9 cellular contexts compared by ENCODE assay signal in the genomic region with DNA sequence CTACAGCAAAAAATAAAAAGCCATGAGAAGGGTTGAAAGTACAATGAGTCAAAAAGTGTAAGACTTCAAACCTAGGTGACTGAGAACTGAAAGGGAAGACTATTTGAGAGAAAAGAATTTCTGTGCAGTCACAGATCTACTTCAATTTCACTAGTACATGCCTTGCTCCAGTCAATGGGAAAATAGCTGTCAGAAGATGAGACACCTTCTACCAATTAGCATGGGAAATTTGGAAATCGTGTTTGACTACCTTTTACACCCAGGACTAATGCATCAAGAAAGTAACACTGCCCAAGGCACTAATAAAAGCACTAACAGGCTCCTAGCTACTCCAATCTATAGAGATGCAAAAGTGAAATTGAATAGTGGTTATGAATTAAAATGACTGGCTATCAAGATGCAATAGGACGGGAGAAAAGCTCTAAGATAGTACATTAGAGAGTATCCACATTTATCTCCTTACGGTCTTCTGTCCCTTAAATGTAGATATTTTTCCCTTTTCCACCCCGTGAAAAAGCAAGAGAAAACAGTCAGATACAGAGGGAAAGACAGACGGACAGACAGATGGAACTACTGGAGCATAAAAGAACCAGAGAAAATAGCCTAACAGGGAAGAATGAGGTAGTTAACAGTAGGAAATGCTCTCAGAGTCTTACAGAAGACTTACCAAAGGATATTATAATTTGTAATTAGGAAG. TPM values are rescaled to one million over a fixed set of nuclear protein-coding genes. Genes with fewer than 3 reads are reported as not detected.
DNase-seq lines count a peak whose midpoint lies in the region; ATAC-seq and TF ChIP-seq lines count a peak whose summit lies in the region.
"Had no signal": no experiment of that assay in that cellular context is flagged by ENCODE, and none has a peak within 500 bp of the region (broad histone marks: within the 10 kb centered on the region; RNA-seq: fewer than 3 reads in every experiment).

No MANE protein-coding gene starts in this region.

- TF ChIP-seq CTCF in left lung (IDR thresholded peaks at IDR 0.05) (no peak), heart left ventricle (IDR thresholded peaks at IDR 0.05) (no peak)

- no peak overlapping the region for H3K27ac ChIP-seq in left lung
- no peak overlapping the region for H3K27ac ChIP-seq in heart left ventricle

- no peaks in the 10 kb centered on the region for H3K9me3 ChIP-seq in endocrine pancreas (ENCODE audit: control insufficient read depth, low read length)
- H3K9me3 ChIP-seq in left lung, result no peaks in the 10 kb centered on the region
- H3K9me3 ChIP-seq in heart left ventricle, result no peaks in the 10 kb centered on the region

- ATAC-seq in GM18858 (IDR thresholded peaks at IDR 0.05; ENCODE audit: unreplicated experiment) (peak; percentile 35), GM21619 (IDR thresholded peaks at IDR 0.05; ENCODE audit: unreplicated experiment) (peak; percentile 33), HG03442 (IDR thresholded peaks at IDR 0.05; ENCODE audit: unreplicated experiment) (peak; percentile 43), left lung (no peak), heart left ventricle (no peak)

- no peak for TF ChIP-seq POLR2A in heart left ventricle (IDR thresholded peaks at IDR 0.05)

- WGBS in heart left ventricle, 4 donors, result 65 to 78% (median 71%) methylated on average over 5 of the region's 5 CpGs

- no peak overlapping the region for H3K9ac ChIP-seq in endocrine pancreas (ENCODE audit: control insufficient read depth, insufficient read depth, low read length)

- intact Hi-C loops in left lung (cut with DNase I) (no loop called here), heart left ventricle (cut with DNase I) (no loop called here)

- no peak for DNase-seq in left lung
- no peak for DNase-seq in AML-193 (lab: John Stamatoyannopoulos, UW)
- DNase-seq in heart left ventricle, result no peak
- no peak for DNase-seq in RKO (ENCODE audit: low spot score)
- DNase-seq: SHP77 treated with DMSO at 0.1 percent for 48 hours had no signal

- H3K36me3 ChIP-seq in endocrine pancreas (ENCODE audit: control insufficient read depth, insufficient read depth, low read length) (no peaks in the 10 kb centered on the region), left lung (no peaks in the 10 kb centered on the region), heart left ventricle (no peaks in the 10 kb centered on the region)

- H3K4me1 ChIP-seq in endocrine pancreas (ENCODE audit: control insufficient read depth, insufficient read depth, low read length) (peaks cover 13% of the 10 kb centered on the region), left lung (peaks cover 0 to 51% of the 10 kb centered on the region in 2 donors), heart left ventricle (peaks cover 0 to 62% (median 29%) of the 10 kb centered on the region in 12 donors)

- H3K4me3 ChIP-seq in endocrine pancreas (ENCODE audit: control insufficient read depth, insufficient read depth, low read length) (peak overlapping the region; percentile 59), left lung (no peak overlapping the region), heart left ventricle (no peak overlapping the region)

- H3K27me3 ChIP-seq in endocrine pancreas (ENCODE audit: control insufficient read depth, insufficient read depth, low read length), result no peaks in the 10 kb centered on the region
- H3K27me3 ChIP-seq in left lung, result no peaks in the 10 kb centered on the region
- H3K27me3 ChIP-seq in heart left ventricle, result no peaks in the 10 kb centered on the region

RNA-seq across cellular contexts. Expression of a gene that starts 15.2 kb away (rescaled TPM):
- 10 to 100 TPM; 24.7 to 32.2 TPM for total RNA-seq in left lung
- 10 to 100 TPM in 8 of 9 donors, 1 to 10 TPM in 1; 7.9 to 20.5 (median 15.7) TPM for total RNA-seq in heart left ventricle
- polyA plus RNA-seq in heart left ventricle, result 10 to 100 TPM; 13.1 to 21.6 TPM

RNA-seq across cellular contexts. Expression of a gene that starts 15.4 kb away (rescaled TPM):
- 10 to 100 TPM; 21.5 to 22.6 TPM for total RNA-seq in left lung
- 10 to 100 TPM in 1 of 9 donors, 1 to 10 TPM in 8; 4.9 to 10.4 (median 7.5) TPM for total RNA-seq in heart left ventricle
- 1 to 10 TPM; 2.5 to 2.8 TPM for polyA plus RNA-seq in heart left ventricle

Comparison
In these comparisons a context has a peak if more than half of its experiments do, and no peak if none do; other contexts are left out.
1. ATAC-seq: peak in GM18858 (single experiment), GM21619 (single experiment) and HG03442 (single experiment); none in left lung (single experiment) and heart left ventricle (0 of 4).